Comparison of ENCODE assay signal across 20 cellular contexts in genomic region chr1:75937034-75937433, GRCh38. TPM values are rescaled to one million over a fixed set of nuclear protein-coding genes. Genes with fewer than 3 reads are reported as not detected.
DNase-seq lines count a peak whose midpoint lies in the region; ATAC-seq, FAIRE-seq and TF ChIP-seq lines count a peak whose summit lies in the region.
"Had no signal": no experiment of that assay in that cellular context is flagged by ENCODE, and none has a peak within 500 bp of the region (broad histone marks: within the 10 kb centered on the region; RNA-seq: fewer than 3 reads in every experiment).

No MANE protein-coding gene starts in this region.

- ATAC-seq in GM19351 (IDR thresholded peaks at IDR 0.05; ENCODE audit: unreplicated experiment) = peak; percentile 87
- peak; percentile 61 for ATAC-seq in HG03565 (IDR thresholded peaks at IDR 0.05; ENCODE audit: unreplicated experiment)
- peak; percentile 62 for ATAC-seq in GM12878
- no peak for ATAC-seq in HG02798 (IDR thresholded peaks at IDR 0.05; ENCODE audit: poor library complexity, unreplicated experiment)
- ATAC-seq in HG03571 (IDR thresholded peaks at IDR 0.05; ENCODE audit: unreplicated experiment) = no peak
- ATAC-seq: K562; stimulated activated naive CD8-positive, alpha-beta T cell treated with anti-CD3 and anti-CD28 coated beads, Interleukin-15, amount 100 ng/mL, for 72 hours had no signal

- no peak overlapping the region for H3K4me2 ChIP-seq in GM12878 (ENCODE audit: control insufficient read depth, insufficient read depth)

- TF ChIP-seq CTCF in AG04450 (IDR thresholded peaks at IDR 0.05; ENCODE audit: low read depth, low read length) (no peak), GM12878 (IDR thresholded peaks at IDR 0.05 in 2 of 3, conservative IDR thresholded peaks at IDR 0.05 in 1 of 3; ENCODE audit: control insufficient read depth in 2 of 3, extremely low read depth in 1 of 3, insufficient read depth in 1 of 3, low read depth in 3 of 3, low read length in 3 of 3) (no peak), chondrocyte (IDR thresholded peaks at IDR 0.05) (no peak)

- H3K4me1 Mint-ChIP-seq in chondrocyte (ENCODE audit: low read depth) = no peaks in the 10 kb centered on the region
- H3K4me1 Mint-ChIP-seq: central memory CD8-positive, alpha-beta T cell; stimulated activated naive CD8-positive, alpha-beta T cell treated with anti-CD3 and anti-CD28 coated beads, Interleukin-15, amount 100 ng/mL, for 72 hours had no signal

- H3K9me3 Mint-ChIP-seq in chondrocyte (ENCODE audit: low read depth) = no peaks in the 10 kb centered on the region
- H3K9me3 Mint-ChIP-seq: stimulated activated naive CD8-positive, alpha-beta T cell treated with anti-CD3 and anti-CD28 coated beads, Interleukin-15, amount 100 ng/mL, for 72 hours had no signal

- H2AFZ ChIP-seq in GM12878 (ENCODE audit: control insufficient read depth, low read depth, low read length) = no peak overlapping the region

- CTCF ChIA-PET in AG04450 (lab: Charles Lee) (no interaction called here), GM12878 (lab: Yijun Ruan, JAX) (interaction anchor here (1.2 kb wide), 1 partner anchor 28 kb away, joined by 5 read pairs; no protein-coding TSS in a partner anchor)

- in situ Hi-C loops in GM12878 (cut with MboI) = no loop called here

- no peak for TF ChIP-seq EP300 in GM12878 (IDR thresholded peaks at IDR 0.05; ENCODE audit: borderline replicate concordance in 1 of 2, control insufficient read depth in 1 of 2, low read depth in 2 of 2, low read length in 2 of 2)

- no peak for TF ChIP-seq RAD21 in GM12878 (IDR thresholded peaks at IDR 0.05; ENCODE audit: insufficient read depth, low read depth, low read length)

- no peak for FAIRE-seq in GM12878 (lab: Jason Lieb, UNC)
- no peak for FAIRE-seq in urothelium cell line (lab: Jason Lieb, UNC)
- FAIRE-seq: K562 had no signal

- RAD21 ChIA-PET in GM12878 (lab: Charles Lee; ENCODE audit: unreplicated experiment) = interaction anchor here (1.4 kb wide), 1 partner anchor 43 kb away, joined by 3 read pairs; no protein-coding TSS in a partner anchor

- H3K4me1 ChIP-seq in GM12878 (ENCODE audit: control insufficient read depth, insufficient read depth, low read length) = no peaks in the 10 kb centered on the region

- H3K36me3 ChIP-seq in GM12878 (ENCODE audit: control insufficient read depth in 2 of 2, insufficient read depth in 2 of 2, low read length in 1 of 2) = no peaks in the 10 kb centered on the region

- H3K79me2 ChIP-seq in GM12878 (ENCODE audit: control insufficient read depth, insufficient read depth, low read length) = no peaks in the 10 kb centered on the region

- WGBS in GM12878 (ENCODE audit: insufficient coverage, insufficient replicate concordance, low lambda C conversion rate, missing lambda C conversion rate) = 0% methylated on average over 1 of the region's 1 CpG

- SMC1A ChIA-PET in GM12878 (lab: Charles Lee; ENCODE audit: uncharacterized antibody, unreplicated experiment) = interaction anchor here (0.6 to 1.5 kb wide), 4 partner anchors 10 to 44 kb away, joined by 3 to 5 read pairs (median 4); no protein-coding TSS in a partner anchor

- intact Hi-C loops in GM12878 (cut with micrococcal nuclease; ENCODE audit: unreplicated experiment) = loop anchor here (5.0 kb wide), 1 partner anchor 45 kb away; no protein-coding TSS in a partner anchor

- no peaks in the 10 kb centered on the region for H3K27me3 ChIP-seq in AG04450 (ENCODE audit: control insufficient read depth, insufficient read depth, low read length)
- H3K27me3 ChIP-seq in GM12878 (replicated peaks in 1 of 2; ENCODE audit: control insufficient read depth in 2 of 2, insufficient read depth in 2 of 2, low read length in 1 of 2) = no peaks in the 10 kb centered on the region

- H3K36me3 Mint-ChIP-seq in chondrocyte (ENCODE audit: low read depth) = no peaks in the 10 kb centered on the region

- DNase-seq in AG04450 (ENCODE audit: low read depth, low spot score) (peak; percentile 15), GM12878 (ENCODE audit: low read depth, low spot score) (no peak), urothelium cell line (ENCODE audit: low spot score) (no peak), chondrocyte (ENCODE audit: low spot score) (no peak)
- DNase-seq: activated CD4-positive, CD25-positive, alpha-beta regulatory T cell; activated naive CD4-positive, alpha-beta T cell treated with Interleukin-2 at 50 U/mL for 16 hours; Caco-2; glutamatergic neuron; NCI-H510A; stimulated activated naive CD8-positive, alpha-beta T cell treated with anti-CD3 and anti-CD28 coated beads, Interleukin-15, amount 100 ng/mL, for 72 hours; T-helper 1 cell had no signal

- no peaks in the 10 kb centered on the region for H4K20me1 ChIP-seq in GM12878 (ENCODE audit: control insufficient read depth, insufficient read depth)

- POLR2A ChIA-PET in AG04450 (lab: Yijun Ruan, JAX) (no interaction called here), GM12878 (lab: Charles Lee) (interaction anchor here (0.6 to 1.0 kb wide), 2 partner anchors 14 to 39 kb away, joined by 3 read pairs; no protein-coding TSS in a partner anchor)

- no peak overlapping the region for H3K27ac Mint-ChIP-seq in chondrocyte (ENCODE audit: unreplicated experiment)
- H3K27ac Mint-ChIP-seq: stimulated activated naive CD8-positive, alpha-beta T cell treated with anti-CD3 and anti-CD28 coated beads, Interleukin-15, amount 100 ng/mL, for 72 hours had no signal

- H3K27ac ChIP-seq in AG04450 (ENCODE audit: low read depth, low read length) = no peak overlapping the region
- H3K27ac ChIP-seq in GM12878 (ENCODE audit: control insufficient read depth, insufficient read depth) = no peak overlapping the region
- H3K27ac ChIP-seq: skin epidermis had no signal

- H3K4me3 ChIP-seq in AG04450 (ENCODE audit: low read depth, low read length) (no peak overlapping the region), GM12878 (no peak overlapping the region)
- H3K4me3 ChIP-seq: K562, skin epidermis had no signal

- H3K27me3 Mint-ChIP-seq in chondrocyte (ENCODE audit: low read depth) = peaks cover 5% of the 10 kb centered on the region
- H3K27me3 Mint-ChIP-seq: central memory CD8-positive, alpha-beta T cell; stimulated activated naive CD8-positive, alpha-beta T cell treated with anti-CD3 and anti-CD28 coated beads, Interleukin-15, amount 100 ng/mL, for 72 hours had no signal

- BruUV-seq in GM12878 (replicated peaks; lab: Mats Ljungman, UMichigan) = no TSS peak

- no peak overlapping the region for H3K4me3 Mint-ChIP-seq in chondrocyte (ENCODE audit: unreplicated experiment)
- H3K4me3 Mint-ChIP-seq: central memory CD8-positive, alpha-beta T cell; stimulated activated naive CD8-positive, alpha-beta T cell treated with anti-CD3 and anti-CD28 coated beads, Interleukin-15, amount 100 ng/mL, for 72 hours had no signal

- no peak overlapping the region for H3K9ac ChIP-seq in GM12878 (ENCODE audit: control insufficient read depth, insufficient read depth, low read length)

- H3K9me3 ChIP-seq in AG04450 (ENCODE audit: control insufficient read depth, insufficient read depth, low read length) (no peaks in the 10 kb centered on the region), GM12878 (replicated peaks; ENCODE audit: control insufficient read depth, insufficient read depth, low read length) (no peaks in the 10 kb centered on the region)
- H3K9me3 ChIP-seq: Caco-2 had no signal

- TF ChIP-seq POLR2A in GM12878 (IDR thresholded peaks at IDR 0.05; ENCODE audit: low read depth, low read length) = no peak

TF ChIP-seq in GM12878, 131 proteins besides CTCF, POLR2A, EP300 and RAD21 (continues in another document):
- TF ChIP-seq CREM (IDR thresholded peaks at IDR 0.05; ENCODE audit: low read depth) = 0 out of 2 replicates have a peak, but pooled peaks have one; percentile 10
- TF ChIP-seq CBFB (IDR thresholded peaks at IDR 0.05; ENCODE audit: low read depth) = peak; percentile 67; the same call in 1 of the 2 replicates
- no peak for TF ChIP-seq MYB (IDR thresholded peaks at IDR 0.05; ENCODE audit: borderline replicate concordance, low read depth, low read length)
- peak; percentile 90 for TF ChIP-seq JUNB (IDR thresholded peaks at IDR 0.05)
- TF ChIP-seq FOXM1 (IDR thresholded peaks at IDR 0.05; ENCODE audit: low read depth, low read length) = peak; percentile 74; the same call in 1 of the 2 replicates
- TF ChIP-seq ELK1 (IDR thresholded peaks at IDR 0.05; ENCODE audit: low read depth, low read length) = no peak
- TF ChIP-seq ZZZ3 (IDR thresholded peaks at IDR 0.05; ENCODE audit: control insufficient read depth, insufficient read length, low read depth) = no peak
- TF ChIP-seq EED (IDR thresholded peaks at IDR 0.05; ENCODE audit: low read depth) = peak; percentile 45; the same call in 1 of the 2 replicates
- no peak for TF ChIP-seq SP1 (IDR thresholded peaks at IDR 0.05; ENCODE audit: low read depth, low read length)
- TF ChIP-seq SUZ12 (IDR thresholded peaks at IDR 0.05; ENCODE audit: unreplicated experiment) = no peak

RNA-seq across cellular contexts. Expression of gene ASB17, which starts 4.8 kb away (rescaled TPM):
- polyA plus RNA-seq in AG04450 (2011; rRNA removed) = not detected in 2 replicates
- not detected in 2 replicates for polyA minus RNA-seq in AG04450 (2011; rRNA and poly(A)+ RNA removed)
- not detected in 2 replicates for total RNA-seq in GM12878 (2013; cell fraction: nucleolus; rRNA removed)
- not detected in 2 replicates for total RNA-seq in GM12878 (2014; rRNA removed)
- total RNA-seq in GM12878 (2014; rRNA removed; fragmentation: Illumina TruSeq; extraction: Trizol) = not detected in 2 replicates
- not detected in 2 replicates for total RNA-seq in GM12878 (2021)
- polyA plus RNA-seq in GM12878 (2011; ENCODE audit: low read depth) = not detected
- polyA plus RNA-seq in GM12878 (2011; rRNA removed) = not detected in 2 replicates
- polyA plus RNA-seq in GM12878 (2011; cell fraction: cytosol; rRNA removed) = not detected in 2 replicates
- not detected in 2 replicates for polyA plus RNA-seq in GM12878 (2011; cell fraction: nucleus; rRNA removed)
- polyA plus RNA-seq in GM12878 (2012) = not detected in 2 replicates
- polyA plus RNA-seq in GM12878 (2014; fragmentation: Illumina TruSeq; extraction: Trizol) = not detected in 2 replicates
- under 1 TPM in 1 of 2 experiments, not detected in 1; 0.05 TPM for polyA plus RNA-seq in GM12878 (2014; fragmentation: Nextera tagmentation; extraction: Ambion mirVana)
- not detected in 2 replicates for polyA plus RNA-seq in GM12878 (2014; rRNA removed)
- polyA plus RNA-seq in GM12878 (2016; fragmentation: Nextera tagmentation; extraction: Ambion mirVana) = not detected
- polyA minus RNA-seq in GM12878 (2011; rRNA and poly(A)+ RNA removed) = not detected in 2 replicates
- not detected in 2 replicates for polyA minus RNA-seq in GM12878 (2011; cell fraction: cytosol; rRNA and poly(A)+ RNA removed)
- polyA minus RNA-seq in GM12878 (2011; cell fraction: nucleus; rRNA and poly(A)+ RNA removed) = not detected in 2 replicates
- not detected in 3 replicates for total RNA-seq in chondrocyte
- total RNA-seq: Caco-2, K562, mononuclear cell, osteocyte had no signal
- polyA plus RNA-seq: K562 had no signal

Comparison
In these comparisons a context has a peak if more than half of its experiments do, and no peak if none do; other contexts are left out.
1. ATAC-seq: peak in GM19351 (single experiment), HG03565 (single experiment) and GM12878 (single experiment); none in HG02798 (single experiment) and HG03571 (single experiment).